In genomic region chr18:63138469-63139340, GRCh38 we compare ENCODE assay signal across 8 cellular contexts.
DNase-seq lines count a peak whose midpoint lies in the region; ATAC-seq, FAIRE-seq and TF ChIP-seq lines count a peak whose summit lies in the region.

No MANE protein-coding gene starts in this region.

- peak overlapping the region; percentile 71 for H3K4me3 Mint-ChIP-seq in stimulated activated effector memory CD8-positive, alpha-beta T cell treated with anti-CD3 and anti-CD28 coated beads, Interleukin-12 subunit alpha, Interleukin-12 subunit beta, amount 100 ng/mL, for 72 hours

- peaks cover 9% of the 10 kb centered on the region for H3K9me3 Mint-ChIP-seq in stimulated activated effector memory CD8-positive, alpha-beta T cell treated with anti-CD3 and anti-CD28 coated beads, Interleukin-12 subunit alpha, Interleukin-12 subunit beta, amount 100 ng/mL, for 72 hours

- 87% methylated on average over 9 of the region's 9 CpGs for WGBS in hepatocyte (ENCODE audit: low lambda C conversion rate, missing lambda C conversion rate)

- no peaks in the 10 kb centered on the region for H3K9me3 ChIP-seq in HUES48 (ENCODE audit: control insufficient read depth, insufficient read depth, low read length)
- H3K9me3 ChIP-seq in hepatocyte (ENCODE audit: low read depth): no peaks in the 10 kb centered on the region

- H3K27ac ChIP-seq in HUES48 (ENCODE audit: low read depth, low read length) (peak overlapping the region; percentile 80), hepatocyte (no peak overlapping the region)

- H3K4me2 ChIP-seq in hepatocyte: no peak overlapping the region

- in situ Hi-C loops in GM13976 (cut with MboI; ENCODE audit: low sequenced_read_pairs, unreplicated experiment): loop anchor here (25.0 kb wide), 1 partner anchor 299 kb away; no protein-coding TSS in a partner anchor

- H3K27me3 ChIP-seq in HUES48 (ENCODE audit: control insufficient read depth, insufficient read depth, low read length): no peaks in the 10 kb centered on the region
- no peaks in the 10 kb centered on the region for H3K27me3 ChIP-seq in hepatocyte

- H3K36me3 Mint-ChIP-seq in stimulated activated effector memory CD8-positive, alpha-beta T cell treated with anti-CD3 and anti-CD28 coated beads, Interleukin-12 subunit alpha, Interleukin-12 subunit beta, amount 100 ng/mL, for 72 hours: peaks cover 87% of the 10 kb centered on the region

- H3K4me1 ChIP-seq in HUES48 (ENCODE audit: control insufficient read depth, insufficient read depth, low read length) (peaks cover 18% of the 10 kb centered on the region), hepatocyte (ENCODE audit: insufficient read depth) (peaks cover 7% of the 10 kb centered on the region)

- H4K20me1 ChIP-seq in hepatocyte (ENCODE audit: insufficient read depth, poor library complexity, severe bottlenecking): no peaks in the 10 kb centered on the region

- DNase-seq in GM18507 (ENCODE audit: extremely low spot score, insufficient read length, low read depth) (no peak), ecto neural progenitor cell (ENCODE audit: low spot score) (peak; percentile 66), DMS79 treated with DMSO at 0.1 percent for 48 hours (lab: John Stamatoyannopoulos, UW) (no peak), GM13976 (ENCODE audit: low spot score) (no peak), hepatocyte (ENCODE audit: low spot score) (no peak)
- DNase-seq in stimulated activated effector memory CD8-positive, alpha-beta T cell treated with anti-CD3 and anti-CD28 coated beads, Interleukin-12 subunit alpha, Interleukin-12 subunit beta, amount 100 ng/mL, for 72 hours (ENCODE audit: low spot score in 2 of 2): no peak

- peak overlapping the region; percentile 84 for H3K27ac Mint-ChIP-seq in stimulated activated effector memory CD8-positive, alpha-beta T cell treated with anti-CD3 and anti-CD28 coated beads, Interleukin-12 subunit alpha, Interleukin-12 subunit beta, amount 100 ng/mL, for 72 hours

- TF ChIP-seq CTCF in GM13976 (IDR thresholded peaks at IDR 0.05; ENCODE audit: borderline replicate concordance, control extremely low read depth, extremely low read depth, insufficient read depth, missing control alignments) (no peak), hepatocyte (IDR thresholded peaks at IDR 0.05; ENCODE audit: poor library complexity) (no peak)

- H3K36me3 ChIP-seq in HUES48 (ENCODE audit: control insufficient read depth, insufficient read depth, low read length) (no peaks in the 10 kb centered on the region), hepatocyte (replicated peaks; ENCODE audit: insufficient read depth, low read depth) (no peaks in the 10 kb centered on the region)

- H3K4me1 Mint-ChIP-seq in stimulated activated effector memory CD8-positive, alpha-beta T cell treated with anti-CD3 and anti-CD28 coated beads, Interleukin-12 subunit alpha, Interleukin-12 subunit beta, amount 100 ng/mL, for 72 hours: peaks cover 87% of the 10 kb centered on the region

- H3K9me2 ChIP-seq in hepatocyte (replicated peaks; ENCODE audit: insufficient read depth): no peaks in the 10 kb centered on the region

- ATAC-seq in GM21447 (IDR thresholded peaks at IDR 0.05; ENCODE audit: unreplicated experiment): peak; percentile 58
- peak; percentile 33 for ATAC-seq in stimulated activated effector memory CD8-positive, alpha-beta T cell treated with anti-CD3 and anti-CD28 coated beads, Interleukin-12 subunit alpha, Interleukin-12 subunit beta, amount 100 ng/mL, for 72 hours

- no peaks in the 10 kb centered on the region for H3K79me2 ChIP-seq in hepatocyte

- H3K4me3 ChIP-seq in HUES48 (ENCODE audit: low read depth, low read length): peak overlapping the region; percentile 31
- no peak overlapping the region for H3K4me3 ChIP-seq in hepatocyte

- H2AFZ ChIP-seq in hepatocyte: no peak overlapping the region

- no peak overlapping the region for H3K9ac ChIP-seq in HUES48 (ENCODE audit: low read depth, low read length)

- peak; percentile 98 for FAIRE-seq in GM18507 (lab: Jason Lieb, UNC)
